Comparison of ENCODE assay signal across 22 cellular contexts in the genomic region with DNA sequence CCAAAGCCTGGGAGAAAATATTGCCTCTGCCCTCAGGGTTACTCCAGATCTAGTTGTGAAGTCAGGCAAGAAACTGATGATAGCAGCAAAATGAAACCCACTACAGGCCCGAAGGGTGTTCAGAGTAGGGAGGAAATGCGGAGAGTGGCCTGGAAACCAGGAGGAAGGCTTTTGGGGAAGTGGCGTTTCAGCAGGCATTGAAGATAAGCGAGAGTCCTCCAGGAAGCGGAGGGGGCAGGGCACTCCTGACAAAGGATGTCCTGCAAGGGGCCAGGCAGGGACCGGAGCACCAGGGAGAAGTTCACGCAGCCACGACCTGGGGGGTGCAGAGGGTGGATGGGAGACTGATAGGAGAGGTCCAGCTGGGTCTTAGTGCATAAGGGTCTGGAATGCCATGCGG. TPM values are rescaled to one million over a fixed set of nuclear protein-coding genes. Genes with fewer than 3 reads are reported as not detected.
DNase-seq lines count a peak whose midpoint lies in the region; ATAC-seq, FAIRE-seq and TF ChIP-seq lines count a peak whose summit lies in the region.
"Had no signal": no experiment of that assay in that cellular context is flagged by ENCODE, and none has a peak within 500 bp of the region (broad histone marks: within the 10 kb centered on the region; RNA-seq: fewer than 3 reads in every experiment).

No MANE protein-coding gene starts in this region.

- no peaks in the 10 kb centered on the region for H3K79me1 ChIP-seq in H1 (ENCODE audit: low read depth, low read length)

- H2BK15ac ChIP-seq in H1 (ENCODE audit: low read length): no peak overlapping the region

- no peak overlapping the region for H4K5ac ChIP-seq in H1 (ENCODE audit: insufficient read length, low read depth, low read length)

- H2AK5ac ChIP-seq in H1 (ENCODE audit: low read depth, low read length): no peak overlapping the region

- H3K4ac ChIP-seq in H1 (replicated peaks; ENCODE audit: insufficient read length, low read depth, low read length): no peak overlapping the region

- no peak for ATAC-seq in stimulated activated naive CD8-positive, alpha-beta T cell treated with anti-CD3 and anti-CD28 coated beads, Interleukin-15, Interleukin-2, amounts not matched to agents 100 U/mL and 50 U/mL, for 24 hours
- ATAC-seq: left colon had no signal

- H3K9ac ChIP-seq in H1 (replicated peaks in 1 of 4; ENCODE audit: extremely low read depth in 1 of 4, low read depth in 3 of 4, low read length in 3 of 4) (no peak overlapping the region), neural progenitor cell (no peak overlapping the region)
- H3K9ac ChIP-seq: SK-N-SH had no signal

- TF ChIP-seq CTCF in H1 (IDR thresholded peaks at IDR 0.05; ENCODE audit: control extremely low read depth in 1 of 3, insufficient read depth in 1 of 3, low read depth in 1 of 3, low read length in 3 of 3) (no peak), neural progenitor cell (IDR thresholded peaks at IDR 0.05) (no peak), esophagus squamous epithelium (IDR thresholded peaks at IDR 0.05) (no peak)

- H3K4me3 Mint-ChIP-seq in neural progenitor cell: no peak overlapping the region

- TF ChIP-seq RAD21 in H1 (IDR thresholded peaks at IDR 0.05 in 1 of 2, conservative IDR thresholded peaks at IDR 0.05 in 1 of 2; ENCODE audit: low read depth in 2 of 2, low read length in 2 of 2): no peak

- H3K4me1 ChIP-seq in H1 (replicated peaks in 1 of 4; ENCODE audit: control insufficient read depth in 3 of 4, insufficient read depth in 4 of 4, low read length in 3 of 4): peaks cover 0 to 2% (median 0%) of the 10 kb centered on the region in 4 experiments; a peak in 1 of 7 replicates
- peaks cover 11% of the 10 kb centered on the region for H3K4me1 ChIP-seq in neural progenitor cell
- no peaks in the 10 kb centered on the region for H3K4me1 ChIP-seq in esophagus squamous epithelium

- H3K27ac ChIP-seq in H1 (ENCODE audit: low read depth, low read length) (no peak overlapping the region), neural progenitor cell (no peak overlapping the region), esophagus squamous epithelium (no peak overlapping the region)
- H3K27ac ChIP-seq: ovary had no signal

- CTCF ChIA-PET in H1 (lab: Charles Lee; ENCODE audit: partially characterized antibody): interaction anchor here (0.8 to 16.0 kb wide), 9 partner anchors 76 to 250 kb away, joined by 3 to 217 read pairs (median 5); no protein-coding TSS in a partner anchor

- H4K8ac ChIP-seq in H1 (ENCODE audit: extremely low read depth, insufficient read depth, low read length): no peak overlapping the region

- H3K9me3 ChIP-seq in H1 (ENCODE audit: insufficient read depth in 2 of 2, low read depth in 1 of 2, low read length in 1 of 2) (peaks cover 0 to 4% of the 10 kb centered on the region in 2 experiments; a peak in 1 of 4 replicates), neural progenitor cell (ENCODE audit: low read depth) (no peaks in the 10 kb centered on the region), esophagus squamous epithelium (no peaks in the 10 kb centered on the region)
- H3K9me3 ChIP-seq: ovary, SK-N-SH had no signal

- no peaks in the 10 kb centered on the region for H3K23me2 ChIP-seq in H1 (ENCODE audit: low read depth, low read length)

- H3K27ac Mint-ChIP-seq in neural progenitor cell: peak overlapping the region; percentile 36

- H2BK120ac ChIP-seq in H1 (replicated peaks; ENCODE audit: low read depth, low read length): no peak overlapping the region

- no peak overlapping the region for H4K91ac ChIP-seq in H1 (replicated peaks; ENCODE audit: insufficient read length, low read length)

- H3K79me2 ChIP-seq in H1 (ENCODE audit: control insufficient read depth in 1 of 2, insufficient read depth in 2 of 2, low read length in 2 of 2): no peaks in the 10 kb centered on the region
- no peaks in the 10 kb centered on the region for H3K79me2 ChIP-seq in neural progenitor cell (ENCODE audit: low read depth)

- H2BK20ac ChIP-seq in H1 (ENCODE audit: low read length): no peak overlapping the region

- H3F3A ChIP-seq in neural progenitor cell (ENCODE audit: low read depth): peaks cover 3% of the 10 kb centered on the region

- TF ChIP-seq EP300 in H1 (IDR thresholded peaks at IDR 0.05; ENCODE audit: borderline replicate concordance in 1 of 2, low read depth in 2 of 2, low read length in 2 of 2): no peak

- H2AFZ ChIP-seq in H1 (ENCODE audit: low read length): 0 out of 2 replicates have a peak overlapping the region, but pooled peaks have one; percentile 4
- H2AFZ ChIP-seq in neural progenitor cell (replicated peaks): no peak overlapping the region

- no peaks in the 10 kb centered on the region for H3K9me3 Mint-ChIP-seq in neural progenitor cell

- no peaks in the 10 kb centered on the region for H3K36me3 Mint-ChIP-seq in neural progenitor cell

- H3K27me3 ChIP-seq in H1 (replicated peaks in 1 of 4; ENCODE audit: control insufficient read depth in 3 of 4, extremely low read depth in 1 of 4, insufficient read depth in 3 of 4, low read length in 3 of 4): peaks cover 0 to 3% (median 0%) of the 10 kb centered on the region in 4 experiments; a peak in 1 of 7 replicates
- H3K27me3 ChIP-seq in neural progenitor cell: peaks cover 33% of the 10 kb centered on the region
- H3K27me3 ChIP-seq in esophagus squamous epithelium: no peaks in the 10 kb centered on the region
- H3K27me3 ChIP-seq: ovary had no signal

- no peak overlapping the region for H2BK5ac ChIP-seq in H1 (ENCODE audit: low read depth, low read length)

- H3K4me2 ChIP-seq in H1 (ENCODE audit: insufficient read depth in 1 of 2, low read depth in 2 of 2, low read length in 2 of 2): no peak overlapping the region
- no peak overlapping the region for H3K4me2 ChIP-seq in neural progenitor cell
- H3K4me2 ChIP-seq: SK-N-SH had no signal

- H3K4me1 Mint-ChIP-seq in neural progenitor cell: peaks cover 19% of the 10 kb centered on the region

- DNase-seq in ELF-1 (ENCODE audit: low read depth, low spot score) (peak; percentile 14), OCI-M1 (lab: John Stamatoyannopoulos, UW) (peak; percentile 17), H1 (ENCODE audit: low read depth in 1 of 2, low spot score in 2 of 2) (no peak), neural progenitor cell (ENCODE audit: low spot score) (no peak), HPDE6-E6E7 (ENCODE audit: extremely low spot score) (no peak), esophagus squamous epithelium (lab: John Stamatoyannopoulos, UW) (no peak)
- no peak for DNase-seq in stimulated activated naive CD8-positive, alpha-beta T cell treated with anti-CD3 and anti-CD28 coated beads, Interleukin-15, Interleukin-2, amounts not matched to agents 100 U/mL and 50 U/mL, for 24 hours
- no peak for DNase-seq in stimulated activated naive CD4-positive, alpha-beta T cell (lab: John Stamatoyannopoulos, UW)
- DNase-seq: activated naive CD4-positive, alpha-beta T cell; Calu3; HCEC 1CT; NCI-H1436; NCI-H82; ovary; SK-N-SH; stimulated activated CD4-positive, alpha-beta T cell treated with anti-CD3 and anti-CD28 coated beads, Interleukin-4, amount 100 ng/mL, for 24 hours had no signal

- H3K36me3 ChIP-seq in H1 (ENCODE audit: control insufficient read depth in 2 of 4, insufficient read depth in 4 of 4, low read length in 3 of 4) (no peaks in the 10 kb centered on the region), neural progenitor cell (no peaks in the 10 kb centered on the region), esophagus squamous epithelium (no peaks in the 10 kb centered on the region)
- H3K36me3 ChIP-seq: ovary had no signal

- no peak overlapping the region for H3K14ac ChIP-seq in H1 (ENCODE audit: insufficient read length)

- TF ChIP-seq POLR2A in H1 (IDR thresholded peaks at IDR 0.05; ENCODE audit: control extremely low read depth in 1 of 2, low read depth in 2 of 2, low read length in 2 of 2) (no peak), esophagus squamous epithelium (IDR thresholded peaks at IDR 0.05) (no peak)

- H4K20me1 ChIP-seq in H1 (replicated peaks in 1 of 2; ENCODE audit: control insufficient read depth in 1 of 2, insufficient read depth in 2 of 2, low read length in 2 of 2): peaks cover 0 to 1% of the 10 kb centered on the region in 2 experiments
- no peaks in the 10 kb centered on the region for H4K20me1 ChIP-seq in neural progenitor cell (ENCODE audit: low read depth)

- H3K27me3 Mint-ChIP-seq in neural progenitor cell (ENCODE audit: insufficient read depth, low read depth): peaks cover 11% of the 10 kb centered on the region

- 83% methylated on average over 9 of the region's 9 CpGs; no CpG with 5 or more reads in 1 of the 2 experiments for WGBS in H1 (ENCODE audit: extremely low coverage in 1 of 2, insufficient coverage in 1 of 2, insufficient read length in 1 of 2, insufficient replicate concordance in 2 of 2, low coverage in 1 of 2, low lambda C conversion rate in 2 of 2, missing lambda C conversion rate in 1 of 2), 2 experiments
- 57 to 58% methylated on average over 5 to 9 of the region's 9 CpGs for WGBS in esophagus squamous epithelium, 2 donors

- no peak for FAIRE-seq in H1 (lab: Jason Lieb, UNC)
- FAIRE-seq: astrocyte, RCC 7860, TTC549 had no signal

- POLR2A ChIA-PET in H1 (lab: Charles Lee; ENCODE audit: partially characterized antibody): no interaction called here

- no peak overlapping the region for H3K56ac ChIP-seq in H1 (replicated peaks; ENCODE audit: insufficient read length, low read depth, low read length)

- no peak overlapping the region for H3K18ac ChIP-seq in H1 (ENCODE audit: extremely low read depth, low read length)

- no peak overlapping the region for H2BK12ac ChIP-seq in H1 (ENCODE audit: low read depth, low read length)

- no peak overlapping the region for H3K4me3 ChIP-seq in H1 (ENCODE audit: extremely low read depth in 1 of 4, insufficient read depth in 2 of 4, low read depth in 3 of 4, low read length in 4 of 4)
- no peak overlapping the region for H3K4me3 ChIP-seq in neural progenitor cell
- no peak overlapping the region for H3K4me3 ChIP-seq in esophagus squamous epithelium
- H3K4me3 ChIP-seq: ovary had no signal

- no peak overlapping the region for H3K23ac ChIP-seq in H1 (ENCODE audit: insufficient read length)

- intact Hi-C loops in esophagus squamous epithelium (cut with DNase I): no loop called here

TF ChIP-seq in H1, 55 proteins besides CTCF, POLR2A, EP300 and RAD21 (continues in another document):
- no peak for TF ChIP-seq SP4 (IDR thresholded peaks at IDR 0.05; ENCODE audit: low read length)
- TF ChIP-seq SAP30 (IDR thresholded peaks at IDR 0.05; ENCODE audit: insufficient read depth, insufficient replicate concordance, low read length): no peak

RNA-seq across cellular contexts. Expression of a gene that starts 7.8 kb away (rescaled TPM):
- not detected in 2 replicates for total RNA-seq in H1 (2021; fragmentation: NEBNext Ultra II Directional; extraction: Animal tissue kit (Norgen Biotek cat#: 25700))
- polyA plus RNA-seq in H1 (2011; rRNA removed): not detected in 2 replicates
- not detected for polyA plus RNA-seq in H1 (2011; cell fraction: cytosol; rRNA removed)
- not detected for polyA plus RNA-seq in H1 (2011; cell fraction: nucleus; rRNA removed)
- polyA plus RNA-seq in H1 (2012, experiment 1 of 2): not detected in 4 replicates
- not detected for polyA plus RNA-seq in H1 (2012, experiment 2 of 2)
- polyA plus RNA-seq in H1 (2013, experiment 1 of 2): not detected
- polyA plus RNA-seq in H1 (2013, experiment 2 of 2): not detected
- polyA minus RNA-seq in H1 (2011; rRNA and poly(A)+ RNA removed): not detected in 2 replicates
- polyA minus RNA-seq in H1 (2011; cell fraction: cytosol; rRNA and poly(A)+ RNA removed): not detected
- not detected for polyA minus RNA-seq in H1 (2011; cell fraction: nucleus; rRNA and poly(A)+ RNA removed)
- total RNA-seq in neural progenitor cell (ENCODE audit: low replicate concordance) (0.09 TPM in 1 of 2 replicates, not detected in the other), esophagus squamous epithelium (not detected)
- total RNA-seq: astrocyte, Calu3, chondrocyte, ovary, skeletal muscle tissue had no signal
- polyA plus RNA-seq: ovary, SK-N-SH had no signal

Comparison
In these comparisons a context has a peak if more than half of its experiments do, and no peak if none do; other contexts are left out.
1. DNase-seq: peak in ELF-1 (single experiment) and OCI-M1 (single experiment); none in H1 (0 of 2), neural progenitor cell (single experiment), HPDE6-E6E7 (single experiment), stimulated activated naive CD8-positive, alpha-beta T cell treated with anti-CD3 and anti-CD28 coated beads, Interleukin-15, Interleukin-2, amounts not matched to agents 100 U/mL and 50 U/mL, for 24 hours (single experiment), stimulated activated naive CD4-positive, alpha-beta T cell (0 of 6) and esophagus squamous epithelium (single experiment).